17 cellular contexts compared by ENCODE assay signal in the genomic region with DNA sequence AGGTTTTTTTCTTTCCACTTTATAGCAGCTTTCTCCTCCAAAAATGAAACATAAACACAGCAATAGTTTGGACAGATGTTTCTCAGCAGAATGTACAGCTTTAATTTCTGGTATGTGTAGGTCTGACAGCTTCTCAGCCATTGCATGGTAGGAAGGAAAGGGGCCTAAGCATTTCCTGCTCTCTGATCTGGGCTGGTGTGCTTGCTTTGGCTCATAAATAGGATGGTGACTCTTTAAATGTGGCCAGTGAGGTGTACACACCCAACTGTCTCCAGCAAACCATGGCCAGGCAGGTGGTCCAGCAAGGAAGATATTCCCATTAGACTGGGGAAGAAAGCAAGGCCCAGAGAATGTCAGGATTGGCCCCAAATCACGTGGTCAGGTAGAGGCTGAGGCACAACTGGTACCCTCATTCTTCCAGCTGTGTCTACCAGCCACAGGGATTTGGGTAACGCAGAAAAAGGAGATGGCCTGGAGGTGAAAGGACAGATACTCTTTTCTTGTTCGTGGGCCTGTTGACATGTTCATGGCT. TPM values are rescaled to one million over a fixed set of nuclear protein-coding genes. Genes with fewer than 3 reads are reported as not detected.
DNase-seq lines count a peak whose midpoint lies in the region; ATAC-seq and TF ChIP-seq lines count a peak whose summit lies in the region.
"Had no signal": no experiment of that assay in that cellular context is flagged by ENCODE, and none has a peak within 500 bp of the region (broad histone marks: within the 10 kb centered on the region; RNA-seq: fewer than 3 reads in every experiment).

No MANE protein-coding gene starts in this region.

- H3K9me3 ChIP-seq in OCI-LY7 (ENCODE audit: low read length) (peaks cover 7% of the 10 kb centered on the region; the same call in 1 of the 2 replicates), prostate gland (no peaks in the 10 kb centered on the region)
- H3K9me3 ChIP-seq: tibial artery had no signal

- CTCF ChIA-PET in activated CD8-positive, alpha-beta T cell treated with anti-CD3 and anti-CD28 coated beads, Interleukin-2, amount 10 ng/mL, durations not matched to agents 7 days and 5 days (lab: Charles Lee) = interaction anchor here (0.7 to 9.6 kb wide), 10 partner anchors 8 to 80 kb away, joined by 3 to 143 read pairs (median 4); no protein-coding TSS in a partner anchor
- CTCF ChIA-PET in activated CD8-positive, alpha-beta T cell treated with anti-CD3 and anti-CD28 coated beads for 36 hours (lab: Charles Lee) = interaction anchor here (1.2 to 2.2 kb wide), 3 partner anchors 73 to 127 kb away, joined by 3 to 15 read pairs (median 4); no protein-coding TSS in a partner anchor
- CTCF ChIA-PET in OCI-LY7 (lab: Charles Lee; ENCODE audit: unreplicated experiment) = no interaction called here

- peaks cover 25% of the 10 kb centered on the region for H3K4me1 Mint-ChIP-seq in activated CD8-positive, alpha-beta T cell treated with anti-CD3 and anti-CD28 coated beads, Interleukin-2, amount 10 ng/mL, durations not matched to agents 7 days and 5 days (ENCODE audit: low read depth)
- H3K4me1 Mint-ChIP-seq in activated CD8-positive, alpha-beta T cell treated with anti-CD3 and anti-CD28 coated beads for 36 hours (ENCODE audit: low read depth) = peaks cover 8% of the 10 kb centered on the region
- H3K4me1 Mint-ChIP-seq in mesothelial cell of epicardium = peaks cover 5% of the 10 kb centered on the region

- no peak overlapping the region for H3K4me3 ChIP-seq in OCI-LY7 (ENCODE audit: low read depth, low read length, poor library complexity, severe bottlenecking)
- no peak overlapping the region for H3K4me3 ChIP-seq in prostate gland
- H3K4me3 ChIP-seq: A549, tibial artery had no signal

- H3K27ac ChIP-seq in OCI-LY7 (ENCODE audit: low read depth, low read length, poor library complexity, severe bottlenecking) (peak overlapping the region; percentile 10), prostate gland (no peak overlapping the region)
- H3K27ac ChIP-seq: A549, tibial artery had no signal

- POLR2A ChIA-PET in activated CD8-positive, alpha-beta T cell treated with anti-CD3 and anti-CD28 coated beads, Interleukin-2, amount 10 ng/mL, durations not matched to agents 7 days and 5 days (lab: Charles Lee) = interaction anchor here (0.8 to 1.5 kb wide), 3 partner anchors 57 to 426 kb away, joined by 3 to 10 read pairs (median 4); a partner anchor contains a TSS
- POLR2A ChIA-PET in activated CD8-positive, alpha-beta T cell treated with anti-CD3 and anti-CD28 coated beads for 36 hours (lab: Charles Lee) = interaction anchor here (0.6 to 1.9 kb wide), 4 partner anchors 28 to 97 kb away, joined by 3 to 7 read pairs (median 4); no protein-coding TSS in a partner anchor
- POLR2A ChIA-PET in OCI-LY7 (lab: Charles Lee) = interaction anchor here (0.6 kb wide), 1 partner anchor 131 kb away, joined by 4 read pairs; no protein-coding TSS in a partner anchor

- no peaks in the 10 kb centered on the region for H3K27me3 ChIP-seq in prostate gland (replicated peaks; ENCODE audit: insufficient read depth)
- H3K27me3 ChIP-seq: tibial artery had no signal

- no peak for TF ChIP-seq CTCF in activated CD8-positive, alpha-beta T cell treated with anti-CD3 and anti-CD28 coated beads for 36 hours (IDR thresholded peaks at IDR 0.05)
- no peak for TF ChIP-seq CTCF in OCI-LY7 (conservative IDR thresholded peaks at IDR 0.05; ENCODE audit: low read length)
- TF ChIP-seq CTCF in prostate gland (IDR thresholded peaks at IDR 0.05) = no peak
- no peak for TF ChIP-seq CTCF in mesothelial cell of epicardium (IDR thresholded peaks at IDR 0.05; ENCODE audit: unreplicated experiment)

- no peaks in the 10 kb centered on the region for H4K20me1 ChIP-seq in OCI-LY7 (ENCODE audit: insufficient read depth, low read length)

- no peaks in the 10 kb centered on the region for H3K36me3 ChIP-seq in OCI-LY7 (ENCODE audit: insufficient read depth, low read length)
- H3K36me3 ChIP-seq in prostate gland = no peaks in the 10 kb centered on the region
- H3K36me3 ChIP-seq: tibial artery had no signal

- no peaks in the 10 kb centered on the region for H3K9me3 Mint-ChIP-seq in activated CD8-positive, alpha-beta T cell treated with anti-CD3 and anti-CD28 coated beads, Interleukin-2, amount 10 ng/mL, durations not matched to agents 7 days and 5 days (ENCODE audit: insufficient read depth)
- H3K9me3 Mint-ChIP-seq in activated CD8-positive, alpha-beta T cell treated with anti-CD3 and anti-CD28 coated beads for 36 hours = no peaks in the 10 kb centered on the region
- H3K9me3 Mint-ChIP-seq in mesothelial cell of epicardium = peaks cover 4% of the 10 kb centered on the region
- H3K9me3 Mint-ChIP-seq: activated naive CD8-positive, alpha-beta T cell treated with anti-CD3 and anti-CD28 coated beads, Interleukin-2, amount 50 U/mL, for 24 hours had no signal

- H3K4me3 Mint-ChIP-seq in activated CD8-positive, alpha-beta T cell treated with anti-CD3 and anti-CD28 coated beads, Interleukin-2, amount 10 ng/mL, durations not matched to agents 7 days and 5 days = peak overlapping the region; percentile 18
- H3K4me3 Mint-ChIP-seq in activated CD8-positive, alpha-beta T cell treated with anti-CD3 and anti-CD28 coated beads for 36 hours = no peak overlapping the region
- no peak overlapping the region for H3K4me3 Mint-ChIP-seq in mesothelial cell of epicardium
- H3K4me3 Mint-ChIP-seq: activated naive CD8-positive, alpha-beta T cell treated with anti-CD3 and anti-CD28 coated beads, Interleukin-2, amount 50 U/mL, for 24 hours had no signal

- H3K4me1 ChIP-seq in OCI-LY7 (ENCODE audit: insufficient read depth, low read length, poor library complexity, severe bottlenecking) (peaks cover 10% of the 10 kb centered on the region), prostate gland (replicated peaks) (no peaks in the 10 kb centered on the region)

- 82% methylated on average over 3 of the region's 3 CpGs for WGBS in prostate gland

- peak; percentile 77 for ATAC-seq in activated CD8-positive, alpha-beta T cell treated with anti-CD3 and anti-CD28 coated beads, Interleukin-2, amount 10 ng/mL, durations not matched to agents 7 days and 5 days
- ATAC-seq in activated CD8-positive, alpha-beta T cell treated with anti-CD3 and anti-CD28 coated beads for 36 hours = no peak
- ATAC-seq: A549; activated naive CD8-positive, alpha-beta T cell treated with anti-CD3 and anti-CD28 coated beads, Interleukin-2, amount 50 U/mL, for 24 hours; PC-3 had no signal

- no peaks in the 10 kb centered on the region for H3K79me2 ChIP-seq in OCI-LY7 (ENCODE audit: insufficient read depth, low read depth, low read length)

- peak overlapping the region; percentile 89 for H3K27ac Mint-ChIP-seq in activated CD8-positive, alpha-beta T cell treated with anti-CD3 and anti-CD28 coated beads, Interleukin-2, amount 10 ng/mL, durations not matched to agents 7 days and 5 days
- no peak overlapping the region for H3K27ac Mint-ChIP-seq in activated CD8-positive, alpha-beta T cell treated with anti-CD3 and anti-CD28 coated beads for 36 hours
- no peak overlapping the region for H3K27ac Mint-ChIP-seq in mesothelial cell of epicardium
- H3K27ac Mint-ChIP-seq: activated naive CD8-positive, alpha-beta T cell treated with anti-CD3 and anti-CD28 coated beads, Interleukin-2, amount 50 U/mL, for 24 hours had no signal

- peak overlapping the region; percentile 21 for H3K4me2 ChIP-seq in OCI-LY7 (ENCODE audit: low read length)
- H3K4me2 ChIP-seq: A549 had no signal

- no peak for TF ChIP-seq POLR2A in prostate gland (IDR thresholded peaks at IDR 0.05)

- intact Hi-C loops in activated CD8-positive, alpha-beta T cell treated with anti-CD3 and anti-CD28 coated beads for 36 hours (cut with micrococcal nuclease) = loop anchor here (5.0 kb wide), 1 partner anchor 128 kb away; no protein-coding TSS in a partner anchor
- intact Hi-C loops in OCI-LY7 (cut with micrococcal nuclease; ENCODE audit: unreplicated experiment) (loop anchor here (5.0 kb wide), 1 partner anchor 128 kb away; no protein-coding TSS in a partner anchor), prostate gland (cut with DNase I) (loop anchor here (10.0 kb wide), 1 partner anchor 295 kb away; no protein-coding TSS in a partner anchor)

- no peaks in the 10 kb centered on the region for H3K27me3 Mint-ChIP-seq in activated CD8-positive, alpha-beta T cell treated with anti-CD3 and anti-CD28 coated beads, Interleukin-2, amount 10 ng/mL, durations not matched to agents 7 days and 5 days (ENCODE audit: low read depth)
- no peaks in the 10 kb centered on the region for H3K27me3 Mint-ChIP-seq in activated CD8-positive, alpha-beta T cell treated with anti-CD3 and anti-CD28 coated beads for 36 hours
- no peaks in the 10 kb centered on the region for H3K27me3 Mint-ChIP-seq in mesothelial cell of epicardium (ENCODE audit: low read depth)
- H3K27me3 Mint-ChIP-seq: activated naive CD8-positive, alpha-beta T cell treated with anti-CD3 and anti-CD28 coated beads, Interleukin-2, amount 50 U/mL, for 24 hours had no signal

- peak overlapping the region; percentile 31; the same call in 1 of the 2 replicates for H2AFZ ChIP-seq in OCI-LY7 (ENCODE audit: low read length)

- DNase-seq in activated CD8-positive, alpha-beta T cell treated with anti-CD3 and anti-CD28 coated beads, Interleukin-2, amount 10 ng/mL, durations not matched to agents 7 days and 5 days = peak; percentile 40
- no peak for DNase-seq in activated CD8-positive, alpha-beta T cell treated with anti-CD3 and anti-CD28 coated beads for 36 hours
- peak; percentile 22 for DNase-seq in OCI-LY7 (ENCODE audit: low spot score)
- peak; percentile 77 for DNase-seq in dermis blood vessel endothelial cell
- DNase-seq in prostate gland (ENCODE audit: low spot score) = peak; percentile 0
- DNase-seq in mesothelial cell of epicardium (ENCODE audit: low spot score in 2 of 2, unreplicated experiment in 2 of 2) = no peak
- DNase-seq in globus pallidus (ENCODE audit: low spot score) = no peak
- DNase-seq in EL = no peak
- DNase-seq: activated naive CD8-positive, alpha-beta T cell treated with anti-CD3 and anti-CD28 coated beads, Interleukin-2, amount 50 U/mL, for 24 hours; cerebellar nuclear complex; COR-L47; NCI-H2029; NCI-H69; PC-3; stimulated activated CD4-positive, alpha-beta T cell treated with anti-CD3 and anti-CD28 coated beads, Interleukin-4, amount 100 ng/mL, for 4 hours had no signal

- H3K9me2 ChIP-seq in OCI-LY7 (ENCODE audit: insufficient read depth, low read length) = no peaks in the 10 kb centered on the region

- H3K36me3 Mint-ChIP-seq in activated CD8-positive, alpha-beta T cell treated with anti-CD3 and anti-CD28 coated beads, Interleukin-2, amount 10 ng/mL, durations not matched to agents 7 days and 5 days (ENCODE audit: low read depth) = no peaks in the 10 kb centered on the region
- H3K36me3 Mint-ChIP-seq in activated CD8-positive, alpha-beta T cell treated with anti-CD3 and anti-CD28 coated beads for 36 hours (ENCODE audit: low read depth) = no peaks in the 10 kb centered on the region
- H3K36me3 Mint-ChIP-seq in mesothelial cell of epicardium = no peaks in the 10 kb centered on the region

- no TSS peak for BruUV-seq in OCI-LY7 (replicated peaks; lab: Mats Ljungman, UMichigan)

RNA-seq across cellular contexts. Expression of a gene that starts 52.1 kb away (rescaled TPM):
- under 1 TPM; 0.18 to 0.39 TPM for total RNA-seq in activated CD8-positive, alpha-beta T cell treated with anti-CD3 and anti-CD28 coated beads, Interleukin-2, amount 10 ng/mL, durations not matched to agents 7 days and 5 days
- total RNA-seq in activated CD8-positive, alpha-beta T cell treated with anti-CD3 and anti-CD28 coated beads for 36 hours = 1 to 10 TPM; 1.7 to 3.6 TPM
- total RNA-seq in OCI-LY7 (2014; rRNA removed; shearing (Covaris generic)) = under 0.01 TPM in 1 of 2 replicates, not detected in the other
- total RNA-seq in OCI-LY7 (2022) (not detected in 2 replicates), dermis blood vessel endothelial cell (3.4 and 12.9 TPM in 2 replicates), prostate gland (10 to 100 TPM in 1 of 2 donors, 1 to 10 TPM in 1; 2.0 to 11.0 TPM), mesothelial cell of epicardium (2.3 to 3.5 TPM (median 2.7 TPM) in 3 replicates)
- total RNA-seq: PC-3 had no signal

Comparison
In these comparisons a context has a peak if more than half of its experiments do, and no peak if none do; other contexts are left out.
1. DNase-seq: peak in activated CD8-positive, alpha-beta T cell treated with anti-CD3 and anti-CD28 coated beads, Interleukin-2, amount 10 ng/mL, durations not matched to agents 7 days and 5 days (single experiment), OCI-LY7 (single experiment), dermis blood vessel endothelial cell (single experiment) and prostate gland (single experiment); none in activated CD8-positive, alpha-beta T cell treated with anti-CD3 and anti-CD28 coated beads for 36 hours (single experiment), mesothelial cell of epicardium (0 of 2), globus pallidus (single experiment) and EL (single experiment).